Comparison of ENCODE assay signal across 8 cellular contexts in genomic region chr14:44215660-44216059, GRCh38.
"Had no signal": no experiment of that assay in that cellular context is flagged by ENCODE, and none has a peak within 500 bp of the region (broad histone marks: within the 10 kb centered on the region; RNA-seq: fewer than 3 reads in every experiment).

No MANE protein-coding gene starts in this region.

- DNase-seq: H9, HCEC 1CT, IMR-90, KG1 had no signal

- H3K4me3 Mint-ChIP-seq: GM23338, H9 had no signal

- H3K27ac Mint-ChIP-seq: GM23338, H9 had no signal

- FAIRE-seq: H1, H54, K562 had no signal

- H3K4me1 Mint-ChIP-seq: GM23338 had no signal

- ATAC-seq: GM23338, K562 had no signal
